11 cellular contexts compared by ENCODE assay signal in the genomic region with DNA sequence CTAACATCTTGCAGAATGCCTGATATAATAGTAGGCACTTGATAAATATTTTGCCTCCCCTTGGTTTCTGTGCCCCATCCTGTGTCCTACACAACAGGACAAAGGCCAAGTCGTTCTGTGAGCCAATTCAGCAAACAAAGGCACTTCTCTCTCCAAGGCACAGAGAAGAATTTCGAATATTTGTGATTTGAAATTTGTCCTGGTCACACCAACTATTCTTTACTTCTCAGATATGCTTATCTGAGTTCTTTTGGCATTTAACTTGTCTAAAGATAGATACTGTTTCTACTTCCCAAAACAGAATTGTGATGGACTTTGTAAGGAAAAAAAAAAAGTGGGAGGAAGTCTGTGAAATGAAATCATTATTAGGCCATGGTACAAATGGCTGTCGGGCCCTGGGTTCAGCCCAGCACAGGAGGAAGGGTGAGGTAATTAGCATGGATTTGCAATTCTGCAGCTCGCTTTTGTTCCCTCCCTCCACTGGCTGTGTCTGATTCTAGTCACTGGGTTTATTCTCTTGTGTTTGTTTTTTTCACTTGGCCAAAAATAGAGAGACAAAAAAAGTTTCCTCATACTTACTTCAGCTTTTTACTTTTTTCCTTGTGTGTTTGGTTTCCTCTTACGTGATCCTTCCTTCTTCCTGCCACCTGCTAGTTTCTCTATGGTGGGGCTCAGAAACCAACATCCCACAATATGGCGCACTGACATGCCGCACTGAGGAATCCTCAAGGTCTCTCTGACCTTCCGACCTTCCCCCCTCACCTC.
DNase-seq lines count a peak whose midpoint lies in the region; ATAC-seq and TF ChIP-seq lines count a peak whose summit lies in the region.
"Had no signal": no experiment of that assay in that cellular context is flagged by ENCODE, and none has a peak within 500 bp of the region (broad histone marks: within the 10 kb centered on the region; RNA-seq: fewer than 3 reads in every experiment).

No MANE protein-coding gene starts in this region.

- peak; percentile 33 for DNase-seq in activated CD8-positive, alpha-beta memory T cell treated with anti-CD3 and anti-CD28 coated beads for 24 hours
- no peak for DNase-seq in activated CD8-positive, alpha-beta memory T cell treated with anti-CD3 and anti-CD28 coated beads, Interleukin-2, amount 50 U/mL, for 48 hours
- DNase-seq in body of pancreas: peak; percentile 21 to 67 (median 36)
- DNase-seq in lung (ENCODE audit: low spot score): no peak
- DNase-seq in vagina (ENCODE audit: extremely low spot score in 2 of 2): no peak
- DNase-seq in activated CD4-positive, alpha-beta T cell treated with anti-CD3 and anti-CD28 coated beads, Interleukin-2, amount 10 ng/mL, durations not matched to agents 7 days and 5 days: no peak
- no peak for DNase-seq in NCI-H524 treated with DMSO at 0.1 percent for 48 hours (lab: John Stamatoyannopoulos, UW)
- DNase-seq: 8988T; stimulated activated naive CD4-positive, alpha-beta T cell treated with Interleukin-2 at 50 U/mL for 16 hours had no signal

- POLR2A ChIA-PET in activated CD4-positive, alpha-beta T cell treated with anti-CD3 and anti-CD28 coated beads, Interleukin-2, amount 10 ng/mL, durations not matched to agents 7 days and 5 days (lab: Charles Lee): no interaction called here

- ATAC-seq in body of pancreas (peak; percentile 86), lung (ENCODE audit: insufficient read depth, low FRiP score) (peak; percentile 66), GM18505 (IDR thresholded peaks at IDR 0.05; ENCODE audit: unreplicated experiment) (no peak)

- H3K27ac ChIP-seq in body of pancreas (peak overlapping the region in 3 of 4 donors; percentile 52 to 74 (median 58)), lung (ENCODE audit: low read depth in 1 of 2, low read length in 1 of 2) (peak overlapping the region in 1 of 2 donors; percentile 24), vagina (peak overlapping the region; percentile 51)

- WGBS in body of pancreas, 2 donors: 40 to 58% methylated on average over 8 of the region's 8 CpGs
- 22 to 43% methylated on average over 8 of the region's 8 CpGs for WGBS in lung, 2 donors

- peaks cover 4% of the 10 kb centered on the region for H3K36me3 Mint-ChIP-seq in activated CD4-positive, alpha-beta T cell treated with anti-CD3 and anti-CD28 coated beads, Interleukin-2, amount 10 ng/mL, durations not matched to agents 7 days and 5 days (ENCODE audit: low read depth)
- H3K36me3 Mint-ChIP-seq: activated naive CD4-positive, alpha-beta T cell treated with anti-CD3 and anti-CD28 coated beads, Interleukin-2, amount 50 U/mL, for 24 hours had no signal

- CTCF ChIA-PET in activated CD4-positive, alpha-beta T cell treated with anti-CD3 and anti-CD28 coated beads, Interleukin-2, amount 10 ng/mL, durations not matched to agents 7 days and 5 days (lab: Charles Lee): no interaction called here

- TF ChIP-seq CTCF in body of pancreas (IDR thresholded peaks at IDR 0.05) (no peak), lung (IDR thresholded peaks at IDR 0.05; ENCODE audit: control extremely low read depth, extremely low read depth) (no peak), vagina (IDR thresholded peaks at IDR 0.05) (no peak)

- no peak for TF ChIP-seq POLR2A in body of pancreas (IDR thresholded peaks at IDR 0.05)
- no peak for TF ChIP-seq POLR2A in vagina (IDR thresholded peaks at IDR 0.05)
- no peak for TF ChIP-seq POLR2A in GM18505 (IDR thresholded peaks at IDR 0.05; ENCODE audit: borderline replicate concordance, extremely low read depth, insufficient read depth, insufficient read length)

- H3K4me3 Mint-ChIP-seq in activated CD4-positive, alpha-beta T cell treated with anti-CD3 and anti-CD28 coated beads, Interleukin-2, amount 10 ng/mL, durations not matched to agents 7 days and 5 days: no peak overlapping the region
- H3K4me3 Mint-ChIP-seq: activated naive CD4-positive, alpha-beta T cell treated with anti-CD3 and anti-CD28 coated beads, Interleukin-2, amount 50 U/mL, for 24 hours had no signal

- intact Hi-C loops in body of pancreas (cut with DNase I) (no loop called here), vagina (cut with DNase I) (loop anchor here (10.0 kb wide), 1 partner anchor 115 kb away; no protein-coding TSS in a partner anchor)

- H3K4me3 ChIP-seq in body of pancreas (no peak overlapping the region), lung (no peak overlapping the region), vagina (no peak overlapping the region)

- peaks cover 7% of the 10 kb centered on the region for H3K9me3 Mint-ChIP-seq in activated CD4-positive, alpha-beta T cell treated with anti-CD3 and anti-CD28 coated beads, Interleukin-2, amount 10 ng/mL, durations not matched to agents 7 days and 5 days

- no peaks in the 10 kb centered on the region for H3K27me3 ChIP-seq in body of pancreas
- H3K27me3 ChIP-seq in lung (ENCODE audit: control insufficient read depth, insufficient read depth): no peaks in the 10 kb centered on the region
- no peaks in the 10 kb centered on the region for H3K27me3 ChIP-seq in vagina

- H3K4me1 Mint-ChIP-seq in activated CD4-positive, alpha-beta T cell treated with anti-CD3 and anti-CD28 coated beads, Interleukin-2, amount 10 ng/mL, durations not matched to agents 7 days and 5 days: peaks cover 15% of the 10 kb centered on the region

- H3K4me1 ChIP-seq in body of pancreas (peaks cover 16% of the 10 kb centered on the region), lung (ENCODE audit: control insufficient read depth in 2 of 2, insufficient read depth in 2 of 2, low read length in 2 of 2) (peaks cover 1 to 3% of the 10 kb centered on the region in 2 donors), vagina (no peaks in the 10 kb centered on the region)

- H3K9me3 ChIP-seq in body of pancreas: no peaks in the 10 kb centered on the region
- no peaks in the 10 kb centered on the region for H3K9me3 ChIP-seq in lung (ENCODE audit: control insufficient read depth in 2 of 2, insufficient read depth in 1 of 2, low read length in 1 of 2)
- H3K9me3 ChIP-seq in vagina: no peaks in the 10 kb centered on the region

- H3K27ac Mint-ChIP-seq in activated CD4-positive, alpha-beta T cell treated with anti-CD3 and anti-CD28 coated beads, Interleukin-2, amount 10 ng/mL, durations not matched to agents 7 days and 5 days: no peak overlapping the region
- H3K27ac Mint-ChIP-seq: activated naive CD4-positive, alpha-beta T cell treated with anti-CD3 and anti-CD28 coated beads, Interleukin-2, amount 50 U/mL, for 24 hours had no signal

- H3K27me3 Mint-ChIP-seq in activated CD4-positive, alpha-beta T cell treated with anti-CD3 and anti-CD28 coated beads, Interleukin-2, amount 10 ng/mL, durations not matched to agents 7 days and 5 days: no peaks in the 10 kb centered on the region
- H3K27me3 Mint-ChIP-seq: activated naive CD4-positive, alpha-beta T cell treated with anti-CD3 and anti-CD28 coated beads, Interleukin-2, amount 50 U/mL, for 24 hours had no signal

- H3K36me3 ChIP-seq in body of pancreas (replicated peaks in 1 of 2; ENCODE audit: insufficient read depth in 1 of 2, low read depth in 2 of 2) (no peaks in the 10 kb centered on the region), lung (ENCODE audit: control insufficient read depth in 2 of 2, insufficient read depth in 2 of 2, low read length in 2 of 2) (no peaks in the 10 kb centered on the region), vagina (no peaks in the 10 kb centered on the region)

Comparison
In these comparisons a context has a peak if more than half of its experiments do, and no peak if none do; other contexts are left out.
1. DNase-seq: peak in activated CD8-positive, alpha-beta memory T cell treated with anti-CD3 and anti-CD28 coated beads for 24 hours (single experiment) and body of pancreas (4 of 4); none in activated CD8-positive, alpha-beta memory T cell treated with anti-CD3 and anti-CD28 coated beads, Interleukin-2, amount 50 U/mL, for 48 hours (single experiment), lung (single experiment), vagina (0 of 2), activated CD4-positive, alpha-beta T cell treated with anti-CD3 and anti-CD28 coated beads, Interleukin-2, amount 10 ng/mL, durations not matched to agents 7 days and 5 days (single experiment) and NCI-H524 treated with DMSO at 0.1 percent for 48 hours (single experiment).